ENCODE assay signal across 7 cellular contexts in genomic region chr17:2214047-2214717, GRCh38.
DNase-seq lines count a peak whose midpoint lies in the region; ATAC-seq and TF ChIP-seq lines count a peak whose summit lies in the region.

No MANE protein-coding gene starts in this region.

- intact Hi-C loops in activated CD4-positive, alpha-beta memory T cell treated with anti-CD3 and anti-CD28 coated beads for 36 hours (cut with micrococcal nuclease) = no loop called here

- H3K9me3 ChIP-seq in fibroblast of lung (ENCODE audit: control insufficient read depth, insufficient read depth, low read depth, low read length) (no peaks in the 10 kb centered on the region), neuronal stem cell (replicated peaks in 1 of 2; ENCODE audit: control insufficient read depth in 2 of 2, insufficient read depth in 1 of 2, low read depth in 1 of 2, low read length in 2 of 2) (no peaks in the 10 kb centered on the region)

- H3K4me3 ChIP-seq in HFF-Myc (replicated peaks; ENCODE audit: low read depth, low read length) = peak overlapping the region; percentile 38
- peak overlapping the region; percentile 8 to 43 (median 29) for H3K4me3 ChIP-seq in fibroblast of lung (replicated peaks in 1 of 4; ENCODE audit: control extremely low read depth in 1 of 4, insufficient read depth in 1 of 4, low read depth in 3 of 4, low read length in 4 of 4)
- H3K4me3 ChIP-seq in neuronal stem cell (ENCODE audit: low read length in 2 of 2) = no peak overlapping the region

- ATAC-seq in HG02798 (IDR thresholded peaks at IDR 0.05; ENCODE audit: poor library complexity, unreplicated experiment) = no peak
- ATAC-seq in HG03457 (IDR thresholded peaks at IDR 0.05; ENCODE audit: unreplicated experiment) = no peak

- H4K91ac ChIP-seq in neuronal stem cell (ENCODE audit: low read depth, low read length, poor library complexity) = no peak overlapping the region

- peak overlapping the region; percentile 74 for H3K4me3 Mint-ChIP-seq in activated CD4-positive, alpha-beta memory T cell treated with anti-CD3 and anti-CD28 coated beads for 36 hours

- H2BK12ac ChIP-seq in neuronal stem cell (ENCODE audit: low read length) = no peak overlapping the region

- WGBS in neuronal stem cell (ENCODE audit: extremely low coverage in 2 of 2, insufficient read length in 2 of 2, insufficient replicate concordance in 1 of 2), 2 donors = no CpG with 5 or more reads among the region's 14 CpGs

- peaks cover 58% of the 10 kb centered on the region for H3K4me1 Mint-ChIP-seq in activated CD4-positive, alpha-beta memory T cell treated with anti-CD3 and anti-CD28 coated beads for 36 hours (ENCODE audit: low read depth)

- H2BK120ac ChIP-seq in neuronal stem cell (ENCODE audit: low read depth, low read length) = no peak overlapping the region

- no peak overlapping the region for H4K8ac ChIP-seq in neuronal stem cell (ENCODE audit: low read depth, low read length)

- no peaks in the 10 kb centered on the region for H3K27me3 Mint-ChIP-seq in activated CD4-positive, alpha-beta memory T cell treated with anti-CD3 and anti-CD28 coated beads for 36 hours

- H3K9me3 Mint-ChIP-seq in activated CD4-positive, alpha-beta memory T cell treated with anti-CD3 and anti-CD28 coated beads for 36 hours = no peaks in the 10 kb centered on the region

- no peak for TF ChIP-seq CTCF in HFF-Myc (IDR thresholded peaks at IDR 0.05; ENCODE audit: low read depth, low read length, missing control alignments)
- no peak for TF ChIP-seq CTCF in fibroblast of lung (conservative IDR thresholded peaks at IDR 0.05 in 1 of 2, IDR thresholded peaks at IDR 0.05 in 1 of 2; ENCODE audit: low read depth in 1 of 2, low read length in 2 of 2)

- H3K4me1 ChIP-seq in fibroblast of lung (ENCODE audit: control insufficient read depth, extremely low read depth, insufficient read depth, low read length) = peaks cover 30% of the 10 kb centered on the region
- H3K4me1 ChIP-seq in neuronal stem cell (ENCODE audit: control insufficient read depth in 2 of 2, insufficient read depth in 1 of 2, low read depth in 1 of 2, low read length in 2 of 2) = peaks cover 16 to 20% of the 10 kb centered on the region in 2 donors

- no peak overlapping the region for H3K14ac ChIP-seq in neuronal stem cell (ENCODE audit: low read length)

- DNase-seq in HFF-Myc (ENCODE audit: extremely low read depth, low read depth) (no peak), fibroblast of lung (ENCODE audit: low read depth in 2 of 2) (peak; percentile 91 to 95), neuronal stem cell (ENCODE audit: low spot score) (no peak), SW480 (ENCODE audit: low spot score) (no peak)
- peak; percentile 51 for DNase-seq in activated CD4-positive, alpha-beta memory T cell treated with anti-CD3 and anti-CD28 coated beads for 36 hours

- POLR2A ChIA-PET in activated CD4-positive, alpha-beta memory T cell treated with anti-CD3 and anti-CD28 coated beads for 36 hours (lab: Charles Lee) = interaction anchor here (0.7 to 1.0 kb wide), 2 partner anchors 25 to 109 kb away, joined by 3 to 6 read pairs; no protein-coding TSS in a partner anchor

- no peak overlapping the region for H2AK5ac ChIP-seq in neuronal stem cell (ENCODE audit: low read depth, low read length)

- no peaks in the 10 kb centered on the region for H4K20me1 ChIP-seq in fibroblast of lung (ENCODE audit: control insufficient read depth, extremely low read depth, insufficient read depth, low read length)

- H3K9ac ChIP-seq in fibroblast of lung (ENCODE audit: insufficient read depth, low read length) = peak overlapping the region; percentile 72
- H3K9ac ChIP-seq in neuronal stem cell (ENCODE audit: low read depth, low read length, poor library complexity) = no peak overlapping the region

- H3K18ac ChIP-seq in neuronal stem cell (ENCODE audit: low read length) = no peak overlapping the region

- H3K36me3 ChIP-seq in fibroblast of lung (ENCODE audit: control insufficient read depth, insufficient read depth, low read length) (no peaks in the 10 kb centered on the region), neuronal stem cell (replicated peaks in 1 of 2; ENCODE audit: control insufficient read depth in 2 of 2, insufficient read depth in 2 of 2, low read length in 2 of 2) (peaks cover 0 to 43% of the 10 kb centered on the region in 2 donors)

- H3K4me2 ChIP-seq in fibroblast of lung (ENCODE audit: extremely low read depth, insufficient read depth, low read length) (peak overlapping the region; percentile 87), neuronal stem cell (ENCODE audit: insufficient read depth, low read length, poor library complexity, severe bottlenecking) (no peak overlapping the region)

- H3K27me3 ChIP-seq in fibroblast of lung (ENCODE audit: control insufficient read depth, insufficient read depth, low read length) = no peaks in the 10 kb centered on the region
- H3K27me3 ChIP-seq in neuronal stem cell (ENCODE audit: control insufficient read depth in 3 of 3, insufficient read depth in 3 of 3, low read depth in 1 of 3, low read length in 3 of 3) = no peaks in the 10 kb centered on the region

- H3K36me3 Mint-ChIP-seq in activated CD4-positive, alpha-beta memory T cell treated with anti-CD3 and anti-CD28 coated beads for 36 hours = peaks cover 7% of the 10 kb centered on the region

- peak overlapping the region; percentile 91 for H3K27ac Mint-ChIP-seq in activated CD4-positive, alpha-beta memory T cell treated with anti-CD3 and anti-CD28 coated beads for 36 hours

- H3K79me1 ChIP-seq in neuronal stem cell (ENCODE audit: low read depth, low read length) = no peaks in the 10 kb centered on the region

- CTCF ChIA-PET in activated CD4-positive, alpha-beta memory T cell treated with anti-CD3 and anti-CD28 coated beads for 36 hours (lab: Charles Lee) = interaction anchor here (0.8 to 1.6 kb wide), 8 partner anchors 18 to 160 kb away, joined by 3 to 7 read pairs (median 4); no protein-coding TSS in a partner anchor

- H3K79me2 ChIP-seq in fibroblast of lung (ENCODE audit: control insufficient read depth, insufficient read depth, low read length) = peaks cover 3% of the 10 kb centered on the region

- no peak overlapping the region for H2AFZ ChIP-seq in fibroblast of lung (ENCODE audit: low read length)
- H2AFZ ChIP-seq in neuronal stem cell (ENCODE audit: low read length) = peak overlapping the region; percentile 47

- H3K23ac ChIP-seq in neuronal stem cell (ENCODE audit: low read depth, low read length, poor library complexity) = no peak overlapping the region

- H3K27ac ChIP-seq in fibroblast of lung (ENCODE audit: insufficient read depth, low read length) (peak overlapping the region; percentile 93), neuronal stem cell (replicated peaks; ENCODE audit: low read length) (no peak overlapping the region)

- H2BK15ac ChIP-seq in neuronal stem cell (ENCODE audit: low read length) = no peak overlapping the region

- H3K4ac ChIP-seq in neuronal stem cell (ENCODE audit: low read length) = no peak overlapping the region

- H2BK5ac ChIP-seq in neuronal stem cell (ENCODE audit: low read length) = no peak overlapping the region

Comparison
In these comparisons a context has a peak if more than half of its experiments do, and no peak if none do; other contexts are left out.
1. DNase-seq: peak in activated CD4-positive, alpha-beta memory T cell treated with anti-CD3 and anti-CD28 coated beads for 36 hours (single experiment) and fibroblast of lung (2 of 2); none in HFF-Myc (single experiment), neuronal stem cell (single experiment) and SW480 (single experiment).
2. H3K4me3 ChIP-seq: peak in HFF-Myc (single experiment) and fibroblast of lung (4 of 4); none in neuronal stem cell (0 of 2).